In the genomic region with DNA sequence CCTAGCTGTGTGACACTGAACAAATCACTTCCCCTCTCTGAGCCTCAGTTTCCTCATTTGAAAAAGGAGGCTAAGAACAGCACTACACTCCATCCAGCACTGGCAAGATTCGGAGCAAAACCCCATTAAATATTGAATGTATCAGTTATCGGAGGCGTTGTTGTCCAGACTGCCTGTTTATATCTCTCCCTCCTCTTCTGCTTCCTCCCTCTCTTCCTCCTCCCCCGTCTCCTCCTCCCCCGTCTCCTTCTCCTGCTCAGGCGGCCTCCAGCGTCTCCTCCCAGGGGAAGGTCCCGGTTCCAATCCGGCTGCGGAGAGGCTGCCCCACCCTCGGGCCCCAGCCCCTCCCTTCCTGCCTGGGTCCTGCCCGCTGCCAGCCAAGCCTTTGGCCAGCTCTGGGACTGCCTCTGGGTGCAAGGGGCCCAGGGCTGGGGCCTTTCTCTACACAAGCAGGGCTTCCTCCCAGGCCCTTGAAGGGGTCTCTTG, we compare ENCODE assay signal across 8 cellular contexts. TPM values are rescaled to one million over a fixed set of nuclear protein-coding genes. Genes with fewer than 3 reads are reported as not detected.
A peak's percentile ranks its signal among the peaks of the same experiment; 100 is the strongest.
DNase-seq lines count a peak whose midpoint lies in the region; ATAC-seq and TF ChIP-seq lines count a peak whose summit lies in the region.

No MANE protein-coding gene starts in this region.

- no peaks in the 10 kb centered on the region for H3K9me2 ChIP-seq in hepatocyte (replicated peaks; ENCODE audit: insufficient read depth)

- H3K9me3 ChIP-seq in ascending aorta = no peaks in the 10 kb centered on the region
- no peaks in the 10 kb centered on the region for H3K9me3 ChIP-seq in hepatocyte (ENCODE audit: low read depth)

- H3K36me3 ChIP-seq in ascending aorta = peaks cover 21 to 23% of the 10 kb centered on the region in 2 donors
- no peaks in the 10 kb centered on the region for H3K36me3 ChIP-seq in hepatocyte (replicated peaks; ENCODE audit: insufficient read depth, low read depth)

- peak; percentile 84 for DNase-seq in AG20443 (ENCODE audit: low spot score)
- peak; percentile 86 for DNase-seq in HT-29 (ENCODE audit: low spot score)
- DNase-seq in ascending aorta (ENCODE audit: low spot score in 2 of 2) = peak; percentile 78 to 93
- peak; percentile 71 for DNase-seq in hepatocyte (ENCODE audit: low spot score)
- no peak for DNase-seq in NCI-H2227 (lab: John Stamatoyannopoulos, UW; ENCODE audit: unreplicated experiment)

- intact Hi-C loops in ascending aorta (cut with DNase I) = no loop called here

- WGBS in hepatocyte (ENCODE audit: low lambda C conversion rate, missing lambda C conversion rate) = 16% methylated on average over 4 of the region's 12 CpGs

- ATAC-seq in HG03460 (IDR thresholded peaks at IDR 0.05; ENCODE audit: unreplicated experiment) = no peak
- no peak for ATAC-seq in HG02678 (IDR thresholded peaks at IDR 0.05; ENCODE audit: unreplicated experiment)

- no peak overlapping the region for H2AFZ ChIP-seq in hepatocyte

- peaks cover 8 to 13% of the 10 kb centered on the region in 2 donors for H3K4me1 ChIP-seq in ascending aorta
- peaks cover 28% of the 10 kb centered on the region for H3K4me1 ChIP-seq in hepatocyte (ENCODE audit: insufficient read depth)

- H3K4me3 ChIP-seq in ascending aorta (peak overlapping the region; percentile 80 to 87), hepatocyte (no peak overlapping the region), skin epidermis (peak overlapping the region in 5 of 7 experiments; percentile 1 to 97 (median 55))

- H3K79me2 ChIP-seq in hepatocyte = peaks cover 8% of the 10 kb centered on the region

- H4K20me1 ChIP-seq in hepatocyte (ENCODE audit: insufficient read depth, poor library complexity, severe bottlenecking) = no peaks in the 10 kb centered on the region

- H3K4me2 ChIP-seq in hepatocyte = peak overlapping the region; percentile 77

- no peak for TF ChIP-seq CTCF in ascending aorta (IDR thresholded peaks at IDR 0.05)
- TF ChIP-seq CTCF in hepatocyte (IDR thresholded peaks at IDR 0.05; ENCODE audit: poor library complexity) = no peak

- H3K27ac ChIP-seq in ascending aorta = peak overlapping the region; percentile 99 to 100
- H3K27ac ChIP-seq in hepatocyte = peak overlapping the region; percentile 81
- H3K27ac ChIP-seq in skin epidermis = peak overlapping the region in 20 of 21 experiments; percentile 55 to 99 (median 80)

- H3K27me3 ChIP-seq in ascending aorta = no peaks in the 10 kb centered on the region
- H3K27me3 ChIP-seq in hepatocyte = no peaks in the 10 kb centered on the region

RNA-seq across cellular contexts. Expression of a gene that starts 2.0 kb away (rescaled TPM):
- total RNA-seq in HT-29 (2014; rRNA removed; shearing (Covaris generic)) = 33.1 and 45.2 TPM in 2 replicates
- total RNA-seq in ascending aorta (161 TPM), hepatocyte (19.2 and 32.6 TPM in 2 replicates)
- 107 and 125 TPM in 2 replicates for polyA plus RNA-seq in hepatocyte

RNA-seq across cellular contexts. Expression of a gene that starts 4.1 kb away (rescaled TPM):
- 58.6 and 67.6 TPM in 2 replicates for total RNA-seq in HT-29 (2014; rRNA removed; shearing (Covaris generic))
- total RNA-seq in ascending aorta (72.2 TPM), hepatocyte (9.8 and 18.6 TPM in 2 replicates)
- polyA plus RNA-seq in hepatocyte = 12.4 and 12.6 TPM in 2 replicates

RNA-seq across cellular contexts. Expression of a gene that starts 27.7 kb away (rescaled TPM):
- 380 and 432 TPM in 2 replicates for total RNA-seq in HT-29 (2014; rRNA removed; shearing (Covaris generic))
- total RNA-seq in ascending aorta (75.9 TPM), hepatocyte (39.2 and 55.6 TPM in 2 replicates)
- polyA plus RNA-seq in hepatocyte = 38.8 and 41.8 TPM in 2 replicates

RNA-seq across cellular contexts. Expression of a gene that starts 27.8 kb away (rescaled TPM):
- 78.2 and 100 TPM in 2 replicates for total RNA-seq in HT-29 (2014; rRNA removed; shearing (Covaris generic))
- 0.64 TPM for total RNA-seq in ascending aorta
- 4.9 and 13.8 TPM in 2 replicates for total RNA-seq in hepatocyte
- polyA plus RNA-seq in hepatocyte = 28.3 and 32.5 TPM in 2 replicates

RNA-seq across cellular contexts. Expression of a gene that starts 39.2 kb away (rescaled TPM):
- 922 and 995 TPM in 2 replicates for total RNA-seq in HT-29 (2014; rRNA removed; shearing (Covaris generic))
- 271 TPM for total RNA-seq in ascending aorta
- total RNA-seq in hepatocyte = 189 and 195 TPM in 2 replicates
- 175 and 180 TPM in 2 replicates for polyA plus RNA-seq in hepatocyte
